In the genomic region with DNA sequence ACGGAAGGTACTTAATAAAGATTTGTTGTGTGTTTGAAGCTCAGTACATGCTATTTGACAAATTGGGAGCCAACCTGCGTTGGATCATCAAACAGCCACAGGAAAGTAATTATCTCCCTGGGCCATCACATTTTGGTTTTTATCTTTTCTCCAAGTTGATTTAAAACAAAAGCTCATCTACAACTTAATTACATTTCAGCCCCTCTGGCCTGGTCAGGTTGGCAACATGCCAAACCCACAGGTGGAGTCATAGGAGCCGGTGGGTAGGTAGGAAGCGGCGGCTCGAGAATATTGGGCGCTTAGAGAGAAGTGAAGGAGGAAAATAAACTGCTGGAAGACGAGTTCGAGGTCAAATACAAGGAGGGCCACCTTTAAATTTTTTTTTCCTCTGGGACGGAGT, we compare ENCODE assay signal across 16 cellular contexts.
A peak's percentile ranks its signal among the peaks of the same experiment; 100 is the strongest.
DNase-seq lines count a peak whose midpoint lies in the region; ATAC-seq, FAIRE-seq and TF ChIP-seq lines count a peak whose summit lies in the region.
"Had no signal": no experiment of that assay in that cellular context is flagged by ENCODE, and none has a peak within 500 bp of the region (broad histone marks: within the 10 kb centered on the region; RNA-seq: fewer than 3 reads in every experiment).

No MANE protein-coding gene starts in this region.

- DNase-seq in HepG2 (ENCODE audit: low spot score) (no peak), right lobe of liver (no peak), NCI-H146 treated with DMSO at 0.1 percent for 48 hours (lab: John Stamatoyannopoulos, UW; ENCODE audit: unreplicated experiment) (peak; percentile 42), SJSA1 (ENCODE audit: low read depth in 1 of 2, low spot score in 2 of 2) (peak in 1 of 2 experiments; percentile 22), urothelium cell line (ENCODE audit: low spot score) (peak; percentile 50), NCI-H187 treated with DMSO at 0.1 percent for 48 hours (lab: John Stamatoyannopoulos, UW) (no peak)
- DNase-seq in activated T-cell treated with anti-CD3 and anti-CD28 coated beads, Interleukin-2, amount 50 U/mL, for 4 hours = no peak
- DNase-seq: BE2C; CD4-positive, alpha-beta memory T cell; DMS 273 treated with DMSO at 0.1 percent for 48 hours; NCI-H1048; NCI-H187; NCI-H446; SHP77 treated with DMSO at 0.1 percent for 48 hours had no signal

- H3K27me3 Mint-ChIP-seq in activated T-cell treated with anti-CD3 and anti-CD28 coated beads, Interleukin-2, amount 50 U/mL, for 4 hours (ENCODE audit: low read depth) = peaks cover 32% of the 10 kb centered on the region

- H3K27me3 ChIP-seq in HepG2 (ENCODE audit: control insufficient read depth in 1 of 2, insufficient read depth in 2 of 2, low read length in 2 of 2) = no peaks in the 10 kb centered on the region; a peak in 1 of 5 replicates
- H3K27me3 ChIP-seq in right lobe of liver = no peaks in the 10 kb centered on the region
- H3K27me3 ChIP-seq in SJSA1 (replicated peaks) = no peaks in the 10 kb centered on the region
- H3K27me3 ChIP-seq: BE2C had no signal

- in situ Hi-C loops in HepG2 (cut with HindIII; ENCODE audit: extremely low pct_ligation_motif_present, low pct_unique_long_range_greater_than_20kb) = no loop called here

- 80% methylated on average over 10 of the region's 10 CpGs for WGBS in HepG2 (ENCODE audit: low lambda C conversion rate)
- WGBS in right lobe of liver (ENCODE audit: insufficient coverage, low coverage, low lambda C conversion rate, missing lambda C conversion rate) = 81% methylated on average over 9 of the region's 10 CpGs

- H3K4me1 Mint-ChIP-seq in activated T-cell treated with anti-CD3 and anti-CD28 coated beads, Interleukin-2, amount 50 U/mL, for 4 hours (ENCODE audit: low read depth) = peaks cover 4% of the 10 kb centered on the region

- no peak overlapping the region for H2AFZ ChIP-seq in HepG2 (ENCODE audit: low read length)

- no peaks in the 10 kb centered on the region for H3K79me2 ChIP-seq in HepG2 (ENCODE audit: insufficient read depth, low read length)

- H3K4me2 ChIP-seq in HepG2 (ENCODE audit: low read depth, low read length) = no peak overlapping the region

- H3K4me1 ChIP-seq in HepG2 (ENCODE audit: insufficient read depth, low read length) (no peaks in the 10 kb centered on the region), right lobe of liver (no peaks in the 10 kb centered on the region), SJSA1 (replicated peaks) (peaks cover 51% of the 10 kb centered on the region)
- H3K4me1 ChIP-seq: BE2C had no signal

- FAIRE-seq in HepG2 (lab: Jason Lieb, UNC) = no peak
- no peak for FAIRE-seq in urothelium cell line (lab: Jason Lieb, UNC)

- no peak for TF ChIP-seq RAD21 in HepG2 (CRISPR knock-in tag; IDR thresholded peaks at IDR 0.05)

- intact Hi-C loops in HepG2 (cut with micrococcal nuclease; ENCODE audit: unreplicated experiment) = no loop called here
- intact Hi-C loops in right lobe of liver (cut with DNase I) = no loop called here

- CTCF ChIA-PET in HepG2 (lab: Yijun Ruan, JAX; ENCODE audit: low intra/inter-chr PET ratio, low total read pairs) = no interaction called here

- no peaks in the 10 kb centered on the region for H3K9me3 Mint-ChIP-seq in activated T-cell treated with anti-CD3 and anti-CD28 coated beads, Interleukin-2, amount 50 U/mL, for 4 hours
- H3K9me3 Mint-ChIP-seq: CD4-positive, alpha-beta memory T cell had no signal

- H3K27ac ChIP-seq in HepG2 (ENCODE audit: extremely low read length, insufficient read depth, low read length) (no peak overlapping the region), right lobe of liver (no peak overlapping the region), SJSA1 (peak overlapping the region; percentile 84)

- no peaks in the 10 kb centered on the region for H3K9me3 ChIP-seq in HepG2 (ENCODE audit: low read length)
- no peaks in the 10 kb centered on the region for H3K9me3 ChIP-seq in right lobe of liver
- no peaks in the 10 kb centered on the region for H3K9me3 ChIP-seq in SJSA1 (replicated peaks)
- H3K9me3 ChIP-seq: BE2C had no signal

- TF ChIP-seq CTCF in HepG2 (CRISPR knock-in tag; IDR thresholded peaks at IDR 0.05) (no peak), right lobe of liver (IDR thresholded peaks at IDR 0.05) (no peak)

- TF ChIP-seq EP300 in HepG2 (IDR thresholded peaks at IDR 0.05; ENCODE audit: low read depth in 2 of 2, low read length in 2 of 2) = no peak
- no peak for TF ChIP-seq EP300 in HepG2 (CRISPR knock-in tag; IDR thresholded peaks at IDR 0.05; ENCODE audit: borderline replicate concordance)

- no peaks in the 10 kb centered on the region for H3K36me3 ChIP-seq in HepG2 (replicated peaks in 1 of 2; ENCODE audit: control insufficient read depth in 1 of 2, insufficient read depth in 2 of 2, low read length in 2 of 2)
- H3K36me3 ChIP-seq in right lobe of liver = no peaks in the 10 kb centered on the region
- no peaks in the 10 kb centered on the region; the same call in 1 of the 2 replicates for H3K36me3 ChIP-seq in SJSA1
- H3K36me3 ChIP-seq: BE2C had no signal

- H3K9ac ChIP-seq in HepG2 (ENCODE audit: insufficient read depth, low read depth, low read length) = no peak overlapping the region

- H3K4me3 ChIP-seq in HepG2 (replicated peaks in 1 of 3; ENCODE audit: insufficient read depth in 1 of 3, low read depth in 2 of 3, low read length in 3 of 3) (no peak overlapping the region), right lobe of liver (no peak overlapping the region), SJSA1 (no peak overlapping the region)

- H3K36me3 Mint-ChIP-seq in activated T-cell treated with anti-CD3 and anti-CD28 coated beads, Interleukin-2, amount 50 U/mL, for 4 hours (ENCODE audit: insufficient read depth) = no peaks in the 10 kb centered on the region
- H3K36me3 Mint-ChIP-seq: CD4-positive, alpha-beta memory T cell; IgD-negative memory B cell had no signal

- POLR2A ChIA-PET in HepG2 (lab: Yijun Ruan, JAX) = no interaction called here

- no peaks in the 10 kb centered on the region for H4K20me1 ChIP-seq in HepG2 (ENCODE audit: insufficient read depth, low read length)

- BruUV-seq in HepG2 (replicated peaks; lab: Mats Ljungman, UMichigan) = no TSS peak

- TF ChIP-seq POLR2A in HepG2 (IDR thresholded peaks at IDR 0.05; ENCODE audit: insufficient read depth in 1 of 2, low read depth in 2 of 2, low read length in 2 of 2) = no peak
- TF ChIP-seq POLR2A in right lobe of liver (IDR thresholded peaks at IDR 0.05) = no peak

- no peak overlapping the region for H3K4me3 Mint-ChIP-seq in activated T-cell treated with anti-CD3 and anti-CD28 coated beads, Interleukin-2, amount 50 U/mL, for 4 hours
- H3K4me3 Mint-ChIP-seq: CD4-positive, alpha-beta memory T cell; IgD-negative memory B cell had no signal

- no peak for ATAC-seq in HepG2
- no peak for ATAC-seq in right lobe of liver
- ATAC-seq in HG03442 (IDR thresholded peaks at IDR 0.05; ENCODE audit: unreplicated experiment) = no peak
- no peak for ATAC-seq in activated T-cell treated with anti-CD3 and anti-CD28 coated beads, Interleukin-2, amount 50 U/mL, for 4 hours

TF ChIP-seq in HepG2, 621 proteins besides CTCF, POLR2A, EP300 and RAD21:
- no peak for TF ChIP-seq ZSCAN29 (CRISPR knock-in tag; conservative IDR thresholded peaks at IDR 0.05)
- peak; percentile 51; the same call in 1 of the 2 replicates for TF ChIP-seq LCORL (IDR thresholded peaks at IDR 0.05)
- no peak for TF ChIP-seq LCORL (CRISPR knock-in tag; IDR thresholded peaks at IDR 0.05)
- no peak for TF ChIP-seq ZNF674 (CRISPR knock-in tag; IDR thresholded peaks at IDR 0.05; ENCODE audit: low read depth)
- TF ChIP-seq, protein P1, sequence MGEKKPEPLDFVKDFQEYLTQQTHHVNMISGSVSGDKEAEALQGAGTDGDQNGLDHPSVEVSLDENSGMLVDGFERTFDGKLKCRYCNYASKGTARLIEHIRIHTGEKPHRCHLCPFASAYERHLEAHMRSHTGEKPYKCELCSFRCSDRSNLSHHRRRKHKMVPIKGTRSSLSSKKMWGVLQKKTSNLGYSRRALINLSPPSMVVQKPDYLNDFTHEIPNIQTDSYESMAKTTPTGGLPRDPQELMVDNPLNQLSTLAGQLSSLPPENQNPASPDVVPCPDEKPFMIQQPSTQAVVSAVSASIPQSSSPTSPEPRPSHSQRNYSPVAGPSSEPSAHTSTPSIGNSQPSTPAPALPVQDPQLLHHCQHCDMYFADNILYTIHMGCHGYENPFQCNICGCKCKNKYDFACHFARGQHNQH (CRISPR knock-in tag; IDR thresholded peaks at IDR 0.05) = no peak
- no peak for TF ChIP-seq MXI1 (IDR thresholded peaks at IDR 0.05; ENCODE audit: borderline replicate concordance, low read depth, low read length)
- no peak for TF ChIP-seq SCMH1 (CRISPR knock-in tag; IDR thresholded peaks at IDR 0.05; ENCODE audit: borderline replicate concordance)
- TF ChIP-seq, protein P2, sequence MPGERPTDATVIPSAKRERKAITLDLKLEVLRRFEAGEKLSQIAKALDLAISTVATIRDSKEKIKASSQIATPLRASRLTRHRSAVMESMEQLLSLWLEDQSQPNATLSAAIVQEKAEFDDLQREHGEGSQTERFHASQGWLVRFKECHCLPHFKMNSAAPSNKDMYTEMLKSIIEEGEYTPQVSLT (CRISPR knock-in tag; IDR thresholded peaks at IDR 0.05; ENCODE audit: borderline replicate concordance, low read depth) = no peak
- TF ChIP-seq, protein P3, sequence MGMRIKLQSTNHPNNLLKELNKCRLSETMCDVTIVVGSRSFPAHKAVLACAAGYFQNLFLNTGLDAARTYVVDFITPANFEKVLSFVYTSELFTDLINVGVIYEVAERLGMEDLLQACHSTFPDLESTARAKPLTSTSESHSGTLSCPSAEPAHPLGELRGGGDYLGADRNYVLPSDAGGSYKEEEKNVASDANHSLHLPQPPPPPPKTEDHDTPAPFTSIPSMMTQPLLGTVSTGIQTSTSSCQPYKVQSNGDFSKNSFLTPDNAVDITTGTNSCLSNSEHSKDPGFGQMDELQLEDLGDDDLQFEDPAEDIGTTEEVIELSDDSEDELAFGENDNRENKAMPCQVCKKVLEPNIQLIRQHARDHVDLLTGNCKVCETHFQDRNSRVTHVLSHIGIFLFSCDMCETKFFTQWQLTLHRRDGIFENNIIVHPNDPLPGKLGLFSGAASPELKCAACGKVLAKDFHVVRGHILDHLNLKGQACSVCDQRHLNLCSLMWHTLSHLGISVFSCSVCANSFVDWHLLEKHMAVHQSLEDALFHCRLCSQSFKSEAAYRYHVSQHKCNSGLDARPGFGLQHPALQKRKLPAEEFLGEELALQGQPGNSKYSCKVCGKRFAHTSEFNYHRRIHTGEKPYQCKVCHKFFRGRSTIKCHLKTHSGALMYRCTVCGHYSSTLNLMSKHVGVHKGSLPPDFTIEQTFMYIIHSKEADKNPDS (CRISPR knock-in tag; IDR thresholded peaks at IDR 0.05) = no peak

Comparison
In these comparisons a context has a peak if more than half of its experiments do, and no peak if none do; other contexts are left out.
1. DNase-seq: peak in NCI-H146 treated with DMSO at 0.1 percent for 48 hours (single experiment) and urothelium cell line (single experiment); none in HepG2 (single experiment), right lobe of liver (0 of 3), activated T-cell treated with anti-CD3 and anti-CD28 coated beads, Interleukin-2, amount 50 U/mL, for 4 hours (single experiment) and NCI-H187 treated with DMSO at 0.1 percent for 48 hours (single experiment).